Comparison of ENCODE assay signal across 23 cellular contexts in genomic region chr14:104297313-104297704, GRCh38.
A peak's percentile ranks its signal among the peaks of the same experiment; 100 is the strongest.
DNase-seq lines count a peak whose midpoint lies in the region; ATAC-seq and TF ChIP-seq lines count a peak whose summit lies in the region.
"Had no signal": no experiment of that assay in that cellular context is flagged by ENCODE, and none has a peak within 500 bp of the region (broad histone marks: within the 10 kb centered on the region; RNA-seq: fewer than 3 reads in every experiment).

No MANE protein-coding gene starts in this region.

- intact Hi-C loops in A673 (cut with micrococcal nuclease; ENCODE audit: unreplicated experiment) = no loop called here
- intact Hi-C loops in CD14-positive monocyte (cut with micrococcal nuclease) = no loop called here
- intact Hi-C loops in left ventricle myocardium superior (cut with micrococcal nuclease) = no loop called here
- intact Hi-C loops in ovary (cut with DNase I) = loop anchor here in 1 of 4 donors (10.0 kb wide), 1 partner anchor 73 kb away; no protein-coding TSS in a partner anchor

- TF ChIP-seq CTCF in A673 (conservative IDR thresholded peaks at IDR 0.05; ENCODE audit: low read depth, low read length) (no peak), CD14-positive monocyte (IDR thresholded peaks at IDR 0.05) (no peak), ovary (IDR thresholded peaks at IDR 0.05) (no peak)

- H3K36me3 ChIP-seq in A673 (ENCODE audit: insufficient read depth, low read length, poor library complexity, severe bottlenecking) (no peaks in the 10 kb centered on the region), ovary (no peaks in the 10 kb centered on the region)
- H3K36me3 ChIP-seq: BLaER1 had no signal

- BruUV-seq in A673 (replicated peaks; lab: Mats Ljungman, UMichigan) = no TSS peak

- H3K9me3 ChIP-seq in A673 (ENCODE audit: low read depth, low read length, poor library complexity, severe bottlenecking) (no peaks in the 10 kb centered on the region), ovary (no peaks in the 10 kb centered on the region)
- H3K9me3 ChIP-seq: BLaER1, Caco-2 had no signal

- H3K27ac ChIP-seq in A673 (ENCODE audit: low read depth, low read length, poor library complexity, severe bottlenecking) (peak overlapping the region; percentile 83), ovary (peak overlapping the region; percentile 17 to 50)
- H3K27ac ChIP-seq: BLaER1, KMS-11 had no signal

- TF ChIP-seq POLR2A in ovary (IDR thresholded peaks at IDR 0.05) = no peak

- H3K36me3 Mint-ChIP-seq in CD14-positive monocyte = no peaks in the 10 kb centered on the region
- H3K36me3 Mint-ChIP-seq: CD4-positive, alpha-beta memory T cell had no signal

- CTCF ChIA-PET in A673 (lab: Charles Lee) = no interaction called here

- POLR2A ChIA-PET in A673 (lab: Charles Lee; ENCODE audit: low non-redundant PET) = no interaction called here

- no peaks in the 10 kb centered on the region for H3K4me1 Mint-ChIP-seq in CD14-positive monocyte

- no peak for TF ChIP-seq EP300 in ovary (IDR thresholded peaks at IDR 0.05)

- ATAC-seq in left ventricle myocardium superior = no peak
- ATAC-seq in HG02885 (IDR thresholded peaks at IDR 0.05; ENCODE audit: poor library complexity, unreplicated experiment) = no peak
- ATAC-seq in GM21717 (IDR thresholded peaks at IDR 0.05; ENCODE audit: unreplicated experiment) = no peak
- ATAC-seq: GM12878, GM23338 had no signal

- no peak overlapping the region for H3K27ac Mint-ChIP-seq in CD14-positive monocyte
- H3K27ac Mint-ChIP-seq: CD4-positive, alpha-beta memory T cell; GM23338 had no signal

- H3K4me1 ChIP-seq in A673 (ENCODE audit: insufficient read depth, low read length, poor library complexity, severe bottlenecking) (peaks cover 51% of the 10 kb centered on the region), ovary (ENCODE audit: insufficient read depth) (peaks cover 12% of the 10 kb centered on the region)
- H3K4me1 ChIP-seq: Caco-2 had no signal

- peaks cover 0 to 4% (median 0%) of the 10 kb centered on the region in 3 donors for H3K27me3 Mint-ChIP-seq in CD14-positive monocyte (ENCODE audit: low read depth in 3 of 3)

- WGBS in ovary, 3 donors = 64 to 71% (median 68%) methylated on average over 7 of the region's 7 CpGs

- no peak overlapping the region for H3K4me3 ChIP-seq in A673 (ENCODE audit: low read depth, low read length, poor library complexity, severe bottlenecking)
- H3K4me3 ChIP-seq in ovary = no peak overlapping the region
- H3K4me3 ChIP-seq: BLaER1, GM12878, GM23338 had no signal

- no peak overlapping the region for H3K4me3 Mint-ChIP-seq in CD14-positive monocyte
- H3K4me3 Mint-ChIP-seq: CD4-positive, alpha-beta memory T cell; GM23338 had no signal

- H3K9me3 Mint-ChIP-seq in CD14-positive monocyte = peaks cover 0 to 26% (median 10%) of the 10 kb centered on the region in 7 donors

- H3K27me3 ChIP-seq in A673 (replicated peaks; ENCODE audit: insufficient read depth, low read depth, low read length, poor library complexity) (no peaks in the 10 kb centered on the region), ovary (no peaks in the 10 kb centered on the region)
- H3K27me3 ChIP-seq: BLaER1 had no signal

- DNase-seq in A673 (ENCODE audit: low spot score) = no peak
- DNase-seq in CD14-positive monocyte (ENCODE audit: low spot score) = peak; percentile 15
- peak; percentile 17 for DNase-seq in left ventricle myocardium superior
- peak in 2 of 5 donors; percentile 17 to 38 for DNase-seq in ovary
- no peak for DNase-seq in NOMO-1 (lab: John Stamatoyannopoulos, UW; ENCODE audit: unreplicated experiment in 2 of 2)
- DNase-seq: ACHN; CD4-positive, alpha-beta memory T cell; DMS 273 treated with DMSO at 0.1 percent for 48 hours; DMS79 treated with DMSO at 0.1 percent for 48 hours; HCEC 1CT; IMR-90; NCI-H1105; NCI-H146; NCI-H2029; NCI-H2171 treated with DMSO at 0.1 percent for 48 hours; OCI-M1 had no signal

Comparison
In these comparisons a context has a peak if more than half of its experiments do, and no peak if none do; other contexts are left out.
1. DNase-seq: peak in CD14-positive monocyte (single experiment) and left ventricle myocardium superior (single experiment); none in A673 (single experiment) and NOMO-1 (0 of 2).